ENCODE assay signal across 13 cellular contexts in the genomic region with DNA sequence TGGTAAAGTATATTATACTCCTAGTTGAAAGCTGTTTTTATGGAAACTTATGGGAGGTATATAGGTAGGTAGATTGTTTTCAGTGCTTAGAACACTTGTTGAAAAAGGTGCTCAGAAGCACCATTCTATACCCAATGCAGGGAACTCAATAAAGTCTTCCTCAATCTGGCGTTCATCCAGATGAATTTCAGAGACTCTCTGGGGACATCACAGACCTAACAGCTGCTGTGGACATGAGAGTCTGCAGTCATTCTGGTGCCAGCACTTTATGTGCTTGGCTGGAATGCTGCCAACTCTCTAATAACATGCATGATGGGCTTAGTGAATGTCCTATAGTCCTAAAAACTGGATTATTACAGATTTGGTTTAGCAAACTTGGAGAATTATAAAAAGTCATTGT.
DNase-seq lines count a peak whose midpoint lies in the region; ATAC-seq and TF ChIP-seq lines count a peak whose summit lies in the region.
"Had no signal": no experiment of that assay in that cellular context is flagged by ENCODE, and none has a peak within 500 bp of the region (broad histone marks: within the 10 kb centered on the region; RNA-seq: fewer than 3 reads in every experiment).

No MANE protein-coding gene starts in this region.

- H3K4me3 ChIP-seq in WERI-Rb-1 (ENCODE audit: low read depth, low read length), result no peak overlapping the region
- H3K4me3 ChIP-seq in mucosa of descending colon, result no peak overlapping the region
- no peak overlapping the region for H3K4me3 ChIP-seq in left lung
- H3K4me3 ChIP-seq in esophagus squamous epithelium, result no peak overlapping the region
- H3K4me3 ChIP-seq in upper lobe of right lung, result no peak overlapping the region
- H3K4me3 ChIP-seq: lung, thoracic aorta had no signal

- ATAC-seq in mucosa of descending colon (peak; percentile 66), left lung (no peak), upper lobe of right lung (no peak)
- ATAC-seq: T-helper 17 cell had no signal

- H3K27me3 ChIP-seq in WERI-Rb-1 (ENCODE audit: insufficient read depth, low read depth, severe bottlenecking) (no peaks in the 10 kb centered on the region), left lung (no peaks in the 10 kb centered on the region), esophagus squamous epithelium (no peaks in the 10 kb centered on the region), upper lobe of right lung (no peaks in the 10 kb centered on the region)

- H3K36me3 ChIP-seq in WERI-Rb-1 (no peaks in the 10 kb centered on the region), mucosa of descending colon (ENCODE audit: low read depth) (no peaks in the 10 kb centered on the region), left lung (peaks cover 0 to 4% of the 10 kb centered on the region in 2 donors), esophagus squamous epithelium (peaks cover 0 to 13% (median 0%) of the 10 kb centered on the region in 3 donors), upper lobe of right lung (no peaks in the 10 kb centered on the region)
- H3K36me3 ChIP-seq: thoracic aorta had no signal

- peak; percentile 21 for DNase-seq in H4 (ENCODE audit: low spot score)
- peak; percentile 70 for DNase-seq in NCI-H2107 (lab: John Stamatoyannopoulos, UW)
- peak; percentile 23 for DNase-seq in WERI-Rb-1
- peak in 1 of 3 donors; percentile 62 for DNase-seq in mucosa of descending colon
- DNase-seq in left lung, result no peak
- DNase-seq in esophagus squamous epithelium (lab: John Stamatoyannopoulos, UW), result no peak
- DNase-seq in upper lobe of right lung, result no peak
- no peak for DNase-seq in AG08396 (ENCODE audit: low spot score)
- DNase-seq: activated gamma-delta T cell treated with Interleukin-2 at 50 U/mL for 16 hours, DND-41, T-helper 17 cell had no signal

- H3K4me1 ChIP-seq in mucosa of descending colon (ENCODE audit: low read depth), result peaks cover 6% of the 10 kb centered on the region
- no peaks in the 10 kb centered on the region for H3K4me1 ChIP-seq in left lung
- peaks cover 0 to 14% (median 0%) of the 10 kb centered on the region in 3 donors for H3K4me1 ChIP-seq in esophagus squamous epithelium
- no peaks in the 10 kb centered on the region for H3K4me1 ChIP-seq in upper lobe of right lung

- intact Hi-C loops in mucosa of descending colon (cut with DNase I, micrococcal nuclease), result no loop called here
- intact Hi-C loops in left lung (cut with DNase I), result no loop called here
- intact Hi-C loops in esophagus squamous epithelium (cut with DNase I), result no loop called here
- intact Hi-C loops in upper lobe of right lung (cut with DNase I), result no loop called here

- TF ChIP-seq CTCF in WERI-Rb-1 (IDR thresholded peaks at IDR 0.05; ENCODE audit: low read depth, low read length) (no peak), mucosa of descending colon (IDR thresholded peaks at IDR 0.05) (no peak), left lung (IDR thresholded peaks at IDR 0.05) (no peak), esophagus squamous epithelium (IDR thresholded peaks at IDR 0.05) (no peak), upper lobe of right lung (IDR thresholded peaks at IDR 0.05) (no peak)

- TF ChIP-seq POLR2A in esophagus squamous epithelium (IDR thresholded peaks at IDR 0.05), result no peak

- H3K9me3 ChIP-seq in WERI-Rb-1 (ENCODE audit: severe bottlenecking), result peaks cover 2% of the 10 kb centered on the region
- no peaks in the 10 kb centered on the region for H3K9me3 ChIP-seq in mucosa of descending colon
- H3K9me3 ChIP-seq in left lung, result peaks cover 0 to 3% of the 10 kb centered on the region in 2 donors
- no peaks in the 10 kb centered on the region for H3K9me3 ChIP-seq in esophagus squamous epithelium
- H3K9me3 ChIP-seq in upper lobe of right lung, result no peaks in the 10 kb centered on the region
- H3K9me3 ChIP-seq: thoracic aorta had no signal

- H3K27ac ChIP-seq in WERI-Rb-1, result no peak overlapping the region
- no peak overlapping the region for H3K27ac ChIP-seq in left lung
- no peak overlapping the region for H3K27ac ChIP-seq in esophagus squamous epithelium
- no peak overlapping the region for H3K27ac ChIP-seq in upper lobe of right lung
- H3K27ac ChIP-seq: thoracic aorta had no signal

- 27 to 44% methylated on average over 1 of the region's 1 CpG for WGBS in esophagus squamous epithelium, 2 donors

Comparison
In these comparisons a context has a peak if more than half of its experiments do, and no peak if none do; other contexts are left out.
1. DNase-seq: peak in H4 (single experiment), NCI-H2107 (single experiment) and WERI-Rb-1 (single experiment); none in left lung (0 of 2), esophagus squamous epithelium (single experiment), upper lobe of right lung (single experiment) and AG08396 (single experiment).